Comparison of ENCODE assay signal across 19 cellular contexts in the genomic region with DNA sequence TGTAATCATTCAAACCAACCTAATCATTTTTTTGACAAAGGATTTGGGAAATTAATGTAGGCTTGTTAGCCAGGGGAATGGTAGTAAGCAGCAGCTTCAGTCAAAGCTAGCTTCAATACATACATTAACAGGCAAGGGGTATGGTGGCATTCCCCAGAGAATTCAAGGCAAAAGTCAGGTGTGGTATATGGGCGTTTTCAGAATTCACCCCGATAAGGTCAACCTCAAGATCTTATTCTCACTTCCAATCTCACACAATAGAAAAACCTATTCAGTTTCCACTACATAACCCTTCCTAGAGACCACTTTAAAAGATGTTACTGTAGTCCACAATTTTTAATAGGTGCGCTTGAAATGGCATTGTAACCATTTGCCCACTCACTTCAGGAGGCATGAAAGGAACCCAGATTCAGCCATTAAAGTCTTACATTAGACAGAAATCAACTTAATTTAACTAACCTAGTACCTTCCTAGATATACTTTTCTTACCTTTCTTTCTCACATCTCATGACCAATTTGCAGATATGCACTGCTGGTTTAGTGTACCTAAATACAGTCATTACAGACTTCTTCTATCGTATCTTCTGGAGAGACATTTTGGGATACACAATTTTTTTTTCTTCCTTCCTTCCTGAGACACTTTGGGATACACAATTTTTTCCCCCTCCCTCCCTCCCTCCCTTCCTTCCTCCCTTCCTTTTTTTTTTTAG.
"Had no signal": no experiment of that assay in that cellular context is flagged by ENCODE, and none has a peak within 500 bp of the region (broad histone marks: within the 10 kb centered on the region; RNA-seq: fewer than 3 reads in every experiment).

No MANE protein-coding gene starts in this region.

- H3K27ac ChIP-seq: lower lobe of right lung, psoas muscle, sigmoid colon, suprapubic skin, transverse colon, vagina had no signal

- H3K4me1 ChIP-seq: lower lobe of right lung, psoas muscle, sigmoid colon, suprapubic skin, vagina had no signal

- H3K9me3 ChIP-seq: lower lobe of right lung, psoas muscle, sigmoid colon, suprapubic skin, transverse colon, vagina had no signal

- H3K4me3 Mint-ChIP-seq: effector memory CD8-positive, alpha-beta T cell; naive thymus-derived CD8-positive, alpha-beta T cell; nephron progenitor cell; stimulated activated naive CD8-positive, alpha-beta T cell treated with anti-CD3 and anti-CD28 coated beads, Interleukin-15, amount 100 ng/mL, for 72 hours had no signal

- DNase-seq: cortex of kidney; effector memory CD8-positive, alpha-beta T cell; erythroblast; hypothalamus; left ventricle myocardium superior; lower lobe of right lung; naive thymus-derived CD8-positive, alpha-beta T cell; nephron progenitor cell; nucleus accumbens; psoas muscle; right cardiac atrium; sigmoid colon; stimulated activated CD4-positive, alpha-beta T cell treated with anti-CD3 and anti-CD28 coated beads, Interleukin-2, amount 100 ng/mL, for 24 hours; stimulated activated CD4-positive, alpha-beta T cell treated with anti-CD3 and anti-CD28 coated beads, Interleukin-4, amount 100 ng/mL, for 24 hours; stimulated activated naive CD4-positive, alpha-beta T cell; stimulated activated naive CD8-positive, alpha-beta T cell treated with anti-CD3 and anti-CD28 coated beads, Interleukin-15, amount 100 ng/mL, for 72 hours; transverse colon had no signal

- H3K27ac Mint-ChIP-seq: effector memory CD8-positive, alpha-beta T cell; nephron progenitor cell had no signal

- ATAC-seq: effector memory CD8-positive, alpha-beta T cell; left ventricle myocardium superior; lower lobe of right lung; naive thymus-derived CD8-positive, alpha-beta T cell; psoas muscle; right cardiac atrium; stimulated activated naive CD8-positive, alpha-beta T cell treated with anti-CD3 and anti-CD28 coated beads, Interleukin-15, amount 100 ng/mL, for 72 hours had no signal

- H3K27me3 ChIP-seq: sigmoid colon, suprapubic skin, transverse colon, vagina had no signal

- H3K36me3 ChIP-seq: lower lobe of right lung, sigmoid colon, suprapubic skin, transverse colon, vagina had no signal

- H3K9me3 Mint-ChIP-seq: effector memory CD8-positive, alpha-beta T cell; naive thymus-derived CD8-positive, alpha-beta T cell; stimulated activated naive CD8-positive, alpha-beta T cell treated with anti-CD3 and anti-CD28 coated beads, Interleukin-15, amount 100 ng/mL, for 72 hours had no signal

- H3K4me3 ChIP-seq: lower lobe of right lung, psoas muscle, sigmoid colon, suprapubic skin, transverse colon, vagina had no signal

- H3K27me3 Mint-ChIP-seq: naive thymus-derived CD8-positive, alpha-beta T cell; stimulated activated naive CD8-positive, alpha-beta T cell treated with anti-CD3 and anti-CD28 coated beads, Interleukin-15, amount 100 ng/mL, for 72 hours had no signal

- H3K36me3 Mint-ChIP-seq: naive thymus-derived CD8-positive, alpha-beta T cell had no signal
